ENCODE assay signal across 14 cellular contexts in genomic region chr4:169690787-169691186, GRCh38.
DNase-seq lines count a peak whose midpoint lies in the region; ATAC-seq and TF ChIP-seq lines count a peak whose summit lies in the region.
"Had no signal": no experiment of that assay in that cellular context is flagged by ENCODE, and none has a peak within 500 bp of the region (broad histone marks: within the 10 kb centered on the region; RNA-seq: fewer than 3 reads in every experiment).

No MANE protein-coding gene starts in this region.

- H3K27me3 Mint-ChIP-seq in T-helper 17 cell = no peaks in the 10 kb centered on the region
- no peaks in the 10 kb centered on the region for H3K27me3 Mint-ChIP-seq in activated CD4-positive, alpha-beta T cell treated with anti-CD3 and anti-CD28 coated beads, Interleukin-2, amount 10 ng/mL, durations not matched to agents 24 days and 14 days
- H3K27me3 Mint-ChIP-seq: CD4-positive, CD25-positive, alpha-beta regulatory T cell had no signal

- TF ChIP-seq EP300 in tibial nerve (IDR thresholded peaks at IDR 0.05) = no peak

- peak overlapping the region; percentile 19 for H3K27ac Mint-ChIP-seq in T-helper 17 cell
- H3K27ac Mint-ChIP-seq in activated CD4-positive, alpha-beta T cell treated with anti-CD3 and anti-CD28 coated beads, Interleukin-2, amount 10 ng/mL, durations not matched to agents 24 days and 14 days = no peak overlapping the region
- H3K27ac Mint-ChIP-seq: CD4-positive, CD25-positive, alpha-beta regulatory T cell; H9 had no signal

- H3K27ac ChIP-seq in tibial nerve = no peak overlapping the region
- H3K27ac ChIP-seq: BLaER1 treated with 17β-estradiol and CSF1 and Interleukin-3, amounts not matched to agents 10 nM and 100 nM had no signal

- H3K27me3 ChIP-seq in tibial nerve = no peaks in the 10 kb centered on the region
- H3K27me3 ChIP-seq: BLaER1 treated with 17β-estradiol and CSF1 and Interleukin-3, amounts not matched to agents 10 nM and 100 nM had no signal

- no peak for TF ChIP-seq CTCF in fibroblast of villous mesenchyme (IDR thresholded peaks at IDR 0.05; ENCODE audit: insufficient read depth, low read depth, low read length)
- TF ChIP-seq CTCF in tibial nerve (IDR thresholded peaks at IDR 0.05) = no peak

- no peaks in the 10 kb centered on the region for H3K9me3 ChIP-seq in T-helper 17 cell (ENCODE audit: control insufficient read depth, low read length, poor library complexity, severe bottlenecking)
- H3K9me3 ChIP-seq in tibial nerve = no peaks in the 10 kb centered on the region
- H3K9me3 ChIP-seq: BLaER1 treated with 17β-estradiol and CSF1 and Interleukin-3, amounts not matched to agents 10 nM and 100 nM had no signal

- TF ChIP-seq POLR2A in tibial nerve (IDR thresholded peaks at IDR 0.05) = no peak

- 95 to 97% methylated on average over 5 of the region's 5 CpGs for WGBS in tibial nerve, 2 donors

- peaks cover 0 to 42% (median 0%) of the 10 kb centered on the region in 3 donors for H3K36me3 ChIP-seq in tibial nerve

- H3K4me3 ChIP-seq in fibroblast of villous mesenchyme (ENCODE audit: low read depth, low read length) (no peak overlapping the region), tibial nerve (no peak overlapping the region)
- H3K4me3 ChIP-seq: BLaER1 treated with 17β-estradiol and CSF1 and Interleukin-3, amounts not matched to agents 10 nM and 100 nM had no signal

- DNase-seq in T-helper 17 cell (no peak), fibroblast of villous mesenchyme (ENCODE audit: low read depth) (peak; percentile 22), renal cortical epithelial cell (ENCODE audit: low read depth) (peak; percentile 78), tibial nerve (ENCODE audit: low spot score in 2 of 2) (no peak)
- no peak for DNase-seq in activated CD4-positive, alpha-beta T cell treated with anti-CD3 and anti-CD28 coated beads, Interleukin-2, amount 10 ng/mL, durations not matched to agents 24 days and 14 days
- DNase-seq: ACHN; Calu3; CD4-positive, CD25-positive, alpha-beta regulatory T cell; DMS 273 treated with DMSO at 0.1 percent for 48 hours; GOT3; H9; IMR-90 had no signal

- no peak overlapping the region for H3K4me3 Mint-ChIP-seq in T-helper 17 cell
- H3K4me3 Mint-ChIP-seq in activated CD4-positive, alpha-beta T cell treated with anti-CD3 and anti-CD28 coated beads, Interleukin-2, amount 10 ng/mL, durations not matched to agents 24 days and 14 days = no peak overlapping the region
- H3K4me3 Mint-ChIP-seq: CD4-positive, CD25-positive, alpha-beta regulatory T cell; H9 had no signal

- ATAC-seq in T-helper 17 cell (no peak), GM19452 (IDR thresholded peaks at IDR 0.05; ENCODE audit: unreplicated experiment) (no peak)

- H3K9me3 Mint-ChIP-seq in activated CD4-positive, alpha-beta T cell treated with anti-CD3 and anti-CD28 coated beads, Interleukin-2, amount 10 ng/mL, durations not matched to agents 24 days and 14 days = peaks cover 3% of the 10 kb centered on the region
- H3K9me3 Mint-ChIP-seq: H9 had no signal

- intact Hi-C loops in activated CD4-positive, alpha-beta T cell treated with anti-CD3 and anti-CD28 coated beads, Interleukin-2, amount 10 ng/mL, durations not matched to agents 24 days and 14 days (cut with micrococcal nuclease) = no loop called here

- peaks cover 2% of the 10 kb centered on the region for H3K4me1 Mint-ChIP-seq in T-helper 17 cell
- peaks cover 5% of the 10 kb centered on the region for H3K4me1 Mint-ChIP-seq in activated CD4-positive, alpha-beta T cell treated with anti-CD3 and anti-CD28 coated beads, Interleukin-2, amount 10 ng/mL, durations not matched to agents 24 days and 14 days
- H3K4me1 Mint-ChIP-seq: H9 had no signal

- no peaks in the 10 kb centered on the region for H3K36me3 Mint-ChIP-seq in T-helper 17 cell (ENCODE audit: low read depth)
- peaks cover 28% of the 10 kb centered on the region for H3K36me3 Mint-ChIP-seq in activated CD4-positive, alpha-beta T cell treated with anti-CD3 and anti-CD28 coated beads, Interleukin-2, amount 10 ng/mL, durations not matched to agents 24 days and 14 days (ENCODE audit: low read depth)

- H3K4me1 ChIP-seq in tibial nerve = no peaks in the 10 kb centered on the region

Comparison
In these comparisons a context has a peak if more than half of its experiments do, and no peak if none do; other contexts are left out.
1. DNase-seq: peak in fibroblast of villous mesenchyme (single experiment) and renal cortical epithelial cell (single experiment); none in T-helper 17 cell (0 of 3), tibial nerve (0 of 2) and activated CD4-positive, alpha-beta T cell treated with anti-CD3 and anti-CD28 coated beads, Interleukin-2, amount 10 ng/mL, durations not matched to agents 24 days and 14 days (single experiment).